8 cellular contexts compared by ENCODE assay signal in the genomic region with DNA sequence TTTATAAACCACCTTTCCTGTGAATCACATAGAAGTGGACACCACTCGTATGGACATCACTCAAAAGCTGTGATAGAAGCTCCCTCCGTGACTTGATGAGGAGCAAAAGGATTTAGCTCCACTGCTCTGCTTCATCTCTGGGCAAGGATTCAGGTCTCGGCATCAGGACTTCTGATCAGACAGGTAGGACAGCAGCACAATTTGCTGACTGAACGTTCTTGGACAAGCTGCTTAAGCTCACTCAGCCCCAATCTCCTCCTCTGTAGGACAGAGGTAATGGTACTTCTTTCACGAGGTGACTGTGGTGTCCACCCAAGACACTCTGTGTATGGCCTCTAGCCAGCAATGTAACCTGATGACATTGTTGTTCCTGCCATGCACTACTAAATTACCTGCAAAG.
"Had no signal": no experiment of that assay in that cellular context is flagged by ENCODE, and none has a peak within 500 bp of the region (broad histone marks: within the 10 kb centered on the region; RNA-seq: fewer than 3 reads in every experiment).

No MANE protein-coding gene starts in this region.

- ATAC-seq: GM23338, HCT116 had no signal

- DNase-seq: H7, HFFc6, IMR-90, KBM-7 had no signal

- H3K36me3 ChIP-seq: HAP-1 had no signal

- H3K4me1 ChIP-seq: HAP-1 had no signal

- H3K27ac ChIP-seq: HL-60 had no signal

- H3K9me3 ChIP-seq: HAP-1 had no signal

- H3K4me3 ChIP-seq: GM23338, HAP-1 had no signal

- H2AFZ ChIP-seq: GM23338 had no signal

- H3K4me2 ChIP-seq: GM23338 had no signal
